In the genomic region with DNA sequence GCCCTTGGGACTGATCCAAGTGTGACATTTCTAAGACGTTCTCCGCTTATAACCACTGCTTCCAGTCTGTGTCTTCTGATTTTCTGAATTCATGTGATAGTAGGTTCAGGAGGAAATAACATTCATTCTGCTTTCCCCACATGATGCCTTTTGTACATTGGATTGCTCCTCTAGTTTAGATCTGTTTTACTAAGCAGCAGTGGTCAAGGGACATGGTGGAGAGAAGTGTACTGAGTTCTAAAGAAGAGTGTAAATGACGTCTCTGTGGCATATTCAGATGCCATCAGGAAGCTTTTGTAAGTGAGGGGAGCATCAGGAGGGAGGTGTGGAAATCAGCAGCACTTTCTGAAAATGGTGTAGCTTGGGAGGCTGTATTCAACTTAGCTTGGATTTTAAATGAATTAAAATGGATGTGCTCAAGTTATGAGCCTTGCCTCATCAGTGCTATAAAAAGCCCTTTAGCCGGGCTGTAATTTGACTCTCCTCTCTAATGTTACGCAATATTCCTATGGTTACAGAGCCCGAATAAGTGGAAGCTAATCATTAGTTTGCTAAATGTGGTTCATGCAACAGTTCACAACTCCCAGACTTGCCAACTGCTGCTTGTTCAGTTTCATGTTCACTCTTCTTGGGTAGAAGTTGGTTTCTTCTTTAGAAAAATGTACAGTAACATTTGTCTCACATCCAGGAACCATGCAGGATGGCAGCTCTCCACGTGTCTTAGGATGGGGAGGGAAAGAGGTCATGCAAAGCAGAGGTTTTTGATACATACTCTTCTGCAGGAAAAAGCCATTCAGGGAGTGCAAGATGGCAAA, we compare ENCODE assay signal across 8 cellular contexts.
DNase-seq lines count a peak whose midpoint lies in the region; TF ChIP-seq lines count a peak whose summit lies in the region.

No MANE protein-coding gene starts in this region.

- in situ Hi-C loops in Caki2 (cut with HindIII; ENCODE audit: low pct_unique_long_range_greater_than_20kb, low sequenced_read_pairs) = no loop called here
- in situ Hi-C loops in KBM-7 (cut with MboI; ENCODE audit: low pct_unique_long_range_greater_than_20kb, low sequenced_read_pairs) = no loop called here

- H3K4me1 ChIP-seq in skeletal muscle satellite cell (ENCODE audit: control insufficient read depth, insufficient read depth, low read length) = peaks cover 36% of the 10 kb centered on the region
- H3K4me1 ChIP-seq in BE2C = peaks cover 3% of the 10 kb centered on the region; the same call in 1 of the 2 replicates

- no peak for TF ChIP-seq CTCF in fibroblast of villous mesenchyme (IDR thresholded peaks at IDR 0.05; ENCODE audit: insufficient read depth, low read depth, low read length)
- TF ChIP-seq CTCF in BE2C (IDR thresholded peaks at IDR 0.05; ENCODE audit: low read depth, low read length) = no peak

- DNase-seq in Caki2 (ENCODE audit: low read depth) (peak; percentile 65), KBM-7 (peak; percentile 82), RPMI8226 (peak; percentile 29), fibroblast of villous mesenchyme (ENCODE audit: low read depth) (peak; percentile 96), BE2C (no peak), HPDE6-E6E7 (ENCODE audit: extremely low spot score) (no peak)
- no peak for DNase-seq in activated T-cell treated with anti-CD3 and anti-CD28 coated beads, Interleukin-2, amount 50 U/mL, for 1 hour

- H3K9ac ChIP-seq in skeletal muscle satellite cell (ENCODE audit: low read depth, low read length) = peak overlapping the region; percentile 32

- no peak overlapping the region for H3K4me3 ChIP-seq in fibroblast of villous mesenchyme (ENCODE audit: low read depth, low read length)
- H3K4me3 ChIP-seq in skeletal muscle satellite cell (ENCODE audit: low read length) = peak overlapping the region; percentile 17
- H3K4me3 ChIP-seq in BE2C (ENCODE audit: low read depth, low read length) = no peak overlapping the region

- H3K27me3 ChIP-seq in skeletal muscle satellite cell (ENCODE audit: control insufficient read depth, insufficient read depth, low read length) (no peaks in the 10 kb centered on the region), BE2C (no peaks in the 10 kb centered on the region)

- peak overlapping the region; percentile 58 for H3K4me2 ChIP-seq in skeletal muscle satellite cell (ENCODE audit: low read length)

- H3K36me3 ChIP-seq in skeletal muscle satellite cell (ENCODE audit: insufficient read depth, low read length) (no peaks in the 10 kb centered on the region), BE2C (no peaks in the 10 kb centered on the region)

- no peaks in the 10 kb centered on the region for H3K9me3 ChIP-seq in skeletal muscle satellite cell (replicated peaks; ENCODE audit: low read length)
- no peaks in the 10 kb centered on the region for H3K9me3 ChIP-seq in BE2C

Comparison
In these comparisons a context has a peak if more than half of its experiments do, and no peak if none do; other contexts are left out.
1. DNase-seq: peak in Caki2 (single experiment), KBM-7 (single experiment), RPMI8226 (single experiment) and fibroblast of villous mesenchyme (single experiment); none in activated T-cell treated with anti-CD3 and anti-CD28 coated beads, Interleukin-2, amount 50 U/mL, for 1 hour (single experiment), BE2C (single experiment) and HPDE6-E6E7 (single experiment).